In genomic region chr16:68781784-68782183, GRCh38 we compare ENCODE assay signal across 21 cellular contexts. TPM values are rescaled to one million over a fixed set of nuclear protein-coding genes. Genes with fewer than 3 reads are reported as not detected.
DNase-seq lines count a peak whose midpoint lies in the region; ATAC-seq and TF ChIP-seq lines count a peak whose summit lies in the region.
"Had no signal": no experiment of that assay in that cellular context is flagged by ENCODE, and none has a peak within 500 bp of the region (broad histone marks: within the 10 kb centered on the region; RNA-seq: fewer than 3 reads in every experiment).

No MANE protein-coding gene starts in this region.

- no peak overlapping the region for H4K12ac ChIP-seq in trophoblast cell (ENCODE audit: low read depth, low read length)

- no peak overlapping the region for H3K14ac ChIP-seq in trophoblast cell (ENCODE audit: low read length)

- no peaks in the 10 kb centered on the region for H3K36me3 ChIP-seq in KMS-11 (ENCODE audit: insufficient read depth)
- H3K36me3 ChIP-seq in trophoblast cell (ENCODE audit: control insufficient read depth in 1 of 2, insufficient read depth in 2 of 2, low read length in 2 of 2): peaks cover 10 to 15% of the 10 kb centered on the region in 2 experiments
- H3K36me3 ChIP-seq: adrenal gland, SJCRH30, uterus had no signal

- peak overlapping the region; percentile 30 for H3K18ac ChIP-seq in trophoblast cell (ENCODE audit: low read length)

- H4K8ac ChIP-seq in trophoblast cell (ENCODE audit: low read depth, low read length): no peak overlapping the region

- H3K4me1 Mint-ChIP-seq in WTC11 (peaks cover 57% of the 10 kb centered on the region), nephron progenitor cell (peaks cover 27% of the 10 kb centered on the region)

- H3K4me3 ChIP-seq in GM12865 (ENCODE audit: low read depth, low read length) (no peak overlapping the region), KMS-11 (IDR thresholded peaks at IDR 0.05; ENCODE audit: insufficient read depth, low read depth, low read length) (no peak overlapping the region), trophoblast cell (ENCODE audit: low read depth, low read length) (no peak overlapping the region)
- H3K4me3 ChIP-seq: adrenal gland, PC-9, SJCRH30, uterus had no signal

- peaks cover 11% of the 10 kb centered on the region for H3K27me3 ChIP-seq in KMS-11 (ENCODE audit: insufficient read depth, low read depth)
- H3K27me3 ChIP-seq in trophoblast cell (ENCODE audit: insufficient read depth, low read length): no peaks in the 10 kb centered on the region
- H3K27me3 ChIP-seq: adrenal gland, SJCRH30, uterus had no signal

- TF ChIP-seq CTCF in GM12865 (IDR thresholded peaks at IDR 0.05; ENCODE audit: insufficient read depth, low read depth, low read length, missing control alignments): no peak
- TF ChIP-seq CTCF in KMS-11 (conservative IDR thresholded peaks at IDR 0.05; ENCODE audit: low read depth, low read length): no peak
- no peak for TF ChIP-seq CTCF in WTC11 (IDR thresholded peaks at IDR 0.05)
- TF ChIP-seq CTCF in nephron progenitor cell (IDR thresholded peaks at IDR 0.05): no peak

- H2BK12ac ChIP-seq in trophoblast cell (ENCODE audit: low read length): no peak overlapping the region

- H3K4me2 ChIP-seq in KMS-11 (peak overlapping the region; percentile 93), trophoblast cell (ENCODE audit: low read length) (no peak overlapping the region)
- H3K4me2 ChIP-seq: PC-9 had no signal

- no peaks in the 10 kb centered on the region for H4K20me1 ChIP-seq in KMS-11 (ENCODE audit: insufficient read depth)

- H3K79me2 ChIP-seq in KMS-11 (ENCODE audit: insufficient read depth, low read depth): no peaks in the 10 kb centered on the region; the same call in 1 of the 2 replicates
- H3K79me2 ChIP-seq in trophoblast cell (ENCODE audit: control insufficient read depth, insufficient read depth, low read length, poor library complexity): peaks cover 8% of the 10 kb centered on the region

- H3K4me3 Mint-ChIP-seq in WTC11: no peak overlapping the region
- H3K4me3 Mint-ChIP-seq in nephron progenitor cell: no peak overlapping the region
- H3K4me3 Mint-ChIP-seq: activated B cell treated with CpG ODN at 0.5 μM for 24 hours; activated CD4-positive, alpha-beta memory T cell treated with anti-CD3 and anti-CD28 coated beads for 36 hours; CD4-positive, CD25-positive, alpha-beta regulatory T cell; T-helper 1 cell treated with Interleukin-12 subunit alpha and Interleukin-12 subunit beta and Interleukin-4 antibody, amounts not matched to agents 30 μg/mL and 1 μg/mL, for 36 hours had no signal

- H3K9me3 Mint-ChIP-seq in WTC11: no peaks in the 10 kb centered on the region
- H3K9me3 Mint-ChIP-seq in nephron progenitor cell: no peaks in the 10 kb centered on the region
- H3K9me3 Mint-ChIP-seq: activated B cell treated with CpG ODN at 0.5 μM for 24 hours; activated CD4-positive, alpha-beta memory T cell treated with anti-CD3 and anti-CD28 coated beads for 36 hours; T-helper 1 cell treated with Interleukin-12 subunit alpha and Interleukin-12 subunit beta and Interleukin-4 antibody, amounts not matched to agents 30 μg/mL and 1 μg/mL, for 36 hours had no signal

- peak overlapping the region; percentile 89 for H3K27ac ChIP-seq in KMS-11
- no peak overlapping the region for H3K27ac ChIP-seq in trophoblast cell (ENCODE audit: low read depth, low read length)
- H3K27ac ChIP-seq: adrenal gland, PC-9, SJCRH30, uterus had no signal

- CTCF ChIA-PET in WTC11 (lab: Charles Lee): interaction anchor here (1.1 kb wide), 1 partner anchor 191 kb away, joined by 3 read pairs; no protein-coding TSS in a partner anchor

- H3K4ac ChIP-seq in trophoblast cell (ENCODE audit: low read depth, low read length): peak overlapping the region; percentile 9

- H3K36me3 Mint-ChIP-seq in WTC11 (peaks cover 25% of the 10 kb centered on the region), nephron progenitor cell (ENCODE audit: low read depth) (no peaks in the 10 kb centered on the region)
- H3K36me3 Mint-ChIP-seq: activated CD4-positive, alpha-beta memory T cell treated with anti-CD3 and anti-CD28 coated beads for 36 hours; CD4-positive, CD25-positive, alpha-beta regulatory T cell had no signal

- POLR2A ChIA-PET in WTC11 (lab: Charles Lee): no interaction called here

- H4K91ac ChIP-seq in trophoblast cell (ENCODE audit: low read depth, low read length): no peak overlapping the region

- H3K79me1 ChIP-seq in trophoblast cell (ENCODE audit: low read length): peaks cover 10% of the 10 kb centered on the region

- H3K9ac ChIP-seq in KMS-11: peak overlapping the region; percentile 59; the same call in 1 of the 2 replicates
- no peak overlapping the region for H3K9ac ChIP-seq in trophoblast cell (ENCODE audit: low read length)

- WGBS in trophoblast cell (ENCODE audit: extremely low coverage, insufficient coverage, insufficient read length): no CpG with 5 or more reads among the region's 1 CpG

- DNase-seq in GM12865 (ENCODE audit: low read depth) (peak; percentile 66), WTC11 (ENCODE audit: low spot score) (no peak), trophoblast cell (no peak), nephron progenitor cell (no peak), COLO668 (lab: John Stamatoyannopoulos, UW; ENCODE audit: unreplicated experiment) (no peak)
- DNase-seq: activated B cell treated with CpG ODN at 0.5 μM for 24 hours; activated T-cell treated with anti-CD3 and anti-CD28 coated beads for 4 hours; adrenal gland; CD4-positive, CD25-positive, alpha-beta regulatory T cell; DMS153; GDM1; NCI-H2227 treated with DMSO at 0.1 percent for 48 hours; NCI-H774; PC-9; SJCRH30; uterus had no signal

- H2AFZ ChIP-seq in KMS-11 (ENCODE audit: low read depth) (no peak overlapping the region), trophoblast cell (ENCODE audit: insufficient read depth, low read length, poor library complexity) (no peak overlapping the region)
- H2AFZ ChIP-seq: PC-9 had no signal

- H3K27ac Mint-ChIP-seq in WTC11 (peak overlapping the region; percentile 36; the same call in 1 of the 2 replicates), nephron progenitor cell (no peak overlapping the region)
- H3K27ac Mint-ChIP-seq: activated B cell treated with CpG ODN at 0.5 μM for 24 hours; activated CD4-positive, alpha-beta memory T cell treated with anti-CD3 and anti-CD28 coated beads for 36 hours; T-helper 1 cell treated with Interleukin-12 subunit alpha and Interleukin-12 subunit beta and Interleukin-4 antibody, amounts not matched to agents 30 μg/mL and 1 μg/mL, for 36 hours had no signal

- H3K23ac ChIP-seq in trophoblast cell (ENCODE audit: low read length): no peak overlapping the region

- no peak for ATAC-seq in WTC11
- ATAC-seq in HG03045 (IDR thresholded peaks at IDR 0.05; ENCODE audit: unreplicated experiment): no peak
- ATAC-seq in HG03521 (IDR thresholded peaks at IDR 0.05; ENCODE audit: unreplicated experiment): no peak

- no peak overlapping the region for H2BK120ac ChIP-seq in trophoblast cell (ENCODE audit: insufficient read depth, low read length, poor library complexity)

- no peak overlapping the region for H2AK5ac ChIP-seq in trophoblast cell (ENCODE audit: low read length)

- H3K9me3 ChIP-seq in trophoblast cell (ENCODE audit: insufficient read depth, low read depth, low read length): no peaks in the 10 kb centered on the region
- H3K9me3 ChIP-seq: adrenal gland, SJCRH30, uterus had no signal

- no peak overlapping the region for H2BK5ac ChIP-seq in trophoblast cell (ENCODE audit: low read depth, low read length, poor library complexity)

- H3K4me1 ChIP-seq in KMS-11 (ENCODE audit: low read depth, poor library complexity, severe bottlenecking) (peaks cover 78% of the 10 kb centered on the region), trophoblast cell (ENCODE audit: control insufficient read depth in 1 of 2, insufficient read depth in 2 of 2, low read length in 2 of 2) (peaks cover 17 to 21% of the 10 kb centered on the region in 2 experiments)
- H3K4me1 ChIP-seq: adrenal gland, uterus had no signal

- H3K27me3 Mint-ChIP-seq in WTC11 (ENCODE audit: low read depth) (no peaks in the 10 kb centered on the region), nephron progenitor cell (ENCODE audit: low read depth, poor library complexity) (peaks cover 4% of the 10 kb centered on the region)
- H3K27me3 Mint-ChIP-seq: activated B cell treated with CpG ODN at 0.5 μM for 24 hours; CD4-positive, CD25-positive, alpha-beta regulatory T cell had no signal

TF ChIP-seq in WTC11, 78 proteins besides CTCF, POLR2A, EP300 and RAD21 (continues in another document):
- TF ChIP-seq NR1H2 (CRISPR knock-in tag; IDR thresholded peaks at IDR 0.05): no peak
- TF ChIP-seq ZSCAN18 (CRISPR knock-in tag; IDR thresholded peaks at IDR 0.05): no peak
- no peak for TF ChIP-seq PRRX2 (CRISPR knock-in tag; IDR thresholded peaks at IDR 0.05)
- TF ChIP-seq NFYB (CRISPR knock-in tag; conservative IDR thresholded peaks at IDR 0.05; ENCODE audit: low read depth): no peak
- TF ChIP-seq, protein P1, sequence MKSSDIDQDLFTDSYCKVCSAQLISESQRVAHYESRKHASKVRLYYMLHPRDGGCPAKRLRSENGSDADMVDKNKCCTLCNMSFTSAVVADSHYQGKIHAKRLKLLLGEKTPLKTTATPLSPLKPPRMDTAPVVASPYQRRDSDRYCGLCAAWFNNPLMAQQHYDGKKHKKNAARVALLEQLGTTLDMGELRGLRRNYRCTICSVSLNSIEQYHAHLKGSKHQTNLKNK (CRISPR knock-in tag; IDR thresholded peaks at IDR 0.05): no peak

RNA-seq across cellular contexts. Expression of gene CDH1, which starts 44.7 kb away (rescaled TPM):
- total RNA-seq in WTC11 (2021): 265 to 281 TPM (median 278 TPM) in 3 replicates
- 212 and 221 TPM in 2 replicates for polyA plus RNA-seq in trophoblast cell (2013)
- total RNA-seq: SJCRH30 had no signal
